22 cellular contexts compared by ENCODE assay signal in the genomic region with DNA sequence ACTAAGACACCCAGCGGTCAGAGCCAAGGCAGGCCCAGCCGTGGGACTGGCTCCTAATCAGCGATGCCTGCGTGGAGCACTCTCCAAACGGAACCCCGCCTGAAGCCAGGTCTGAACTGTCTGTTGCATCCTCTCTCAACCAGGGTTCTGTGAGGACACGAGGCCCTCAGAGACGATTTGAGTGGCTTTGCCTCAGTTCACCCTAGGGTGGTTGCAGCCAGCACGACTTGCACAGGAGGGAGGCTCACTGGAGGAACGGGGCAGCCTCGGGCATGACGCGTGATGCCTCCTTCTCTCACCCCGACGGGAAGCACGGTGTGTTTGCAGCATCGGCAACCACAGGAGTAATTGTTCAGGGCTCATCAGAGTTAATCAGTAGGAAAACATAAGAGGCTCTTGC.
"Had no signal": no experiment of that assay in that cellular context is flagged by ENCODE, and none has a peak within 500 bp of the region (broad histone marks: within the 10 kb centered on the region; RNA-seq: fewer than 3 reads in every experiment).

No MANE protein-coding gene starts in this region.

- H3K9me3 ChIP-seq: body of pancreas, mucosa of descending colon, neutrophil, sigmoid colon had no signal

- ATAC-seq: activated CD8-positive, alpha-beta memory T cell treated with anti-CD3 and anti-CD28 coated beads, Interleukin-2, amount 10 ng/mL, durations not matched to agents 7 days and 5 days; body of pancreas; foreskin keratinocyte; mucosa of descending colon; naive thymus-derived CD4-positive, alpha-beta T cell; stimulated activated memory B cell treated with anti-CD40 and anti-IgM and Interleukin-4, amounts not matched to agents 10 μg/mL and 1 μg/mL and 100 μg/mL, for 72 hours had no signal

- H3K27me3 Mint-ChIP-seq: activated CD4-positive, alpha-beta memory T cell treated with anti-CD3 and anti-CD28 coated beads, Interleukin-2, amount 10 ng/mL, durations not matched to agents 7 days and 5 days; activated CD8-positive, alpha-beta memory T cell treated with anti-CD3 and anti-CD28 coated beads, Interleukin-2, amount 10 ng/mL, durations not matched to agents 7 days and 5 days; activated naive CD8-positive, alpha-beta T cell treated with anti-CD3 and anti-CD28 coated beads, Interleukin-2, amount 10 ng/mL, durations not matched to agents 7 days and 5 days had no signal

- H3K36me3 ChIP-seq: neutrophil, sigmoid colon had no signal

- H3K9me3 Mint-ChIP-seq: activated B cell treated with CpG ODN at 0.5 μM for 24 hours; activated T-helper 2 cell treated with anti-CD3 and anti-CD28 coated beads, Interferon-gamma antibody, Interleukin-2, Interleukin-4, amounts not matched to agents 10 μg/mL and 5 μg/mL and 100 μg/mL, durations not matched to agents 14 hours and 24 hours and 36 hours; stimulated activated memory B cell treated with anti-CD40 and anti-IgM and Interleukin-4, amounts not matched to agents 10 μg/mL and 1 μg/mL and 100 μg/mL, for 72 hours had no signal

- H3K36me3 Mint-ChIP-seq: activated CD8-positive, alpha-beta memory T cell treated with anti-CD3 and anti-CD28 coated beads, Interleukin-2, amount 10 ng/mL, durations not matched to agents 7 days and 5 days; activated naive CD8-positive, alpha-beta T cell treated with anti-CD3 and anti-CD28 coated beads, Interleukin-2, amount 10 ng/mL, durations not matched to agents 7 days and 5 days; memory B cell; naive thymus-derived CD4-positive, alpha-beta T cell; stimulated activated memory B cell treated with anti-CD40 and anti-IgM and Interleukin-4, amounts not matched to agents 10 μg/mL and 1 μg/mL and 100 μg/mL, for 72 hours had no signal

- H3K27me3 ChIP-seq: body of pancreas, foreskin keratinocyte, neutrophil, sigmoid colon had no signal

- DNase-seq: activated B cell treated with CpG ODN at 0.5 μM for 24 hours; activated CD4-positive, alpha-beta memory T cell treated with anti-CD3 and anti-CD28 coated beads, Interleukin-2, amount 10 ng/mL, durations not matched to agents 7 days and 5 days; activated CD4-positive, alpha-beta T cell treated with anti-CD3 and anti-CD28 coated beads for 4 hours; activated CD8-positive, alpha-beta memory T cell treated with anti-CD3 and anti-CD28 coated beads, Interleukin-2, amount 10 ng/mL, durations not matched to agents 7 days and 5 days; activated naive CD4-positive, alpha-beta T cell treated with Interleukin-2 at 50 U/mL for 16 hours; activated naive CD8-positive, alpha-beta T cell treated with anti-CD3 and anti-CD28 coated beads, Interleukin-2, amount 10 ng/mL, durations not matched to agents 7 days and 5 days; amygdala; body of pancreas; dorsolateral prefrontal cortex; foreskin keratinocyte; kidney glomerular epithelial cell; mucosa of descending colon; naive thymus-derived CD4-positive, alpha-beta T cell; sigmoid colon; stimulated activated CD4-positive, alpha-beta T cell treated with anti-CD3 and anti-CD28 coated beads, Interleukin-4, amount 100 ng/mL, for 4 hours; T-helper 1 cell; T-helper 9 cell had no signal

- H3K4me3 ChIP-seq: body of pancreas, dorsolateral prefrontal cortex, mucosa of descending colon, sigmoid colon had no signal

- H3K4me3 Mint-ChIP-seq: activated B cell treated with CpG ODN at 0.5 μM for 24 hours; activated CD4-positive, alpha-beta memory T cell treated with anti-CD3 and anti-CD28 coated beads, Interleukin-2, amount 10 ng/mL, durations not matched to agents 7 days and 5 days; activated CD8-positive, alpha-beta memory T cell treated with anti-CD3 and anti-CD28 coated beads, Interleukin-2, amount 10 ng/mL, durations not matched to agents 7 days and 5 days; activated naive CD8-positive, alpha-beta T cell treated with anti-CD3 and anti-CD28 coated beads, Interleukin-2, amount 10 ng/mL, durations not matched to agents 7 days and 5 days; memory B cell; naive thymus-derived CD4-positive, alpha-beta T cell; stimulated activated memory B cell treated with anti-CD40 and anti-IgM and Interleukin-4, amounts not matched to agents 10 μg/mL and 1 μg/mL and 100 μg/mL, for 72 hours had no signal

- H3K27ac Mint-ChIP-seq: activated B cell treated with CpG ODN at 0.5 μM for 24 hours; activated CD4-positive, alpha-beta memory T cell treated with anti-CD3 and anti-CD28 coated beads, Interleukin-2, amount 10 ng/mL, durations not matched to agents 7 days and 5 days; activated CD8-positive, alpha-beta memory T cell treated with anti-CD3 and anti-CD28 coated beads, Interleukin-2, amount 10 ng/mL, durations not matched to agents 7 days and 5 days; activated naive CD8-positive, alpha-beta T cell treated with anti-CD3 and anti-CD28 coated beads, Interleukin-2, amount 10 ng/mL, durations not matched to agents 7 days and 5 days; activated T-helper 2 cell treated with anti-CD3 and anti-CD28 coated beads, Interferon-gamma antibody, Interleukin-2, Interleukin-4, amounts not matched to agents 10 μg/mL and 5 μg/mL and 100 μg/mL, durations not matched to agents 14 hours and 24 hours and 36 hours; memory B cell; naive thymus-derived CD4-positive, alpha-beta T cell; stimulated activated memory B cell treated with anti-CD40 and anti-IgM and Interleukin-4, amounts not matched to agents 10 μg/mL and 1 μg/mL and 100 μg/mL, for 72 hours had no signal

- H3K4me1 Mint-ChIP-seq: activated B cell treated with CpG ODN at 0.5 μM for 24 hours; activated CD4-positive, alpha-beta memory T cell treated with anti-CD3 and anti-CD28 coated beads, Interleukin-2, amount 10 ng/mL, durations not matched to agents 7 days and 5 days; activated CD8-positive, alpha-beta memory T cell treated with anti-CD3 and anti-CD28 coated beads, Interleukin-2, amount 10 ng/mL, durations not matched to agents 7 days and 5 days; activated naive CD8-positive, alpha-beta T cell treated with anti-CD3 and anti-CD28 coated beads, Interleukin-2, amount 10 ng/mL, durations not matched to agents 7 days and 5 days; memory B cell; stimulated activated memory B cell treated with anti-CD40 and anti-IgM and Interleukin-4, amounts not matched to agents 10 μg/mL and 1 μg/mL and 100 μg/mL, for 72 hours had no signal

- H3K9ac ChIP-seq: parathyroid adenoma had no signal

- H3K4me1 ChIP-seq: foreskin keratinocyte, parathyroid adenoma had no signal

- H3K27ac ChIP-seq: dorsolateral prefrontal cortex, foreskin keratinocyte, neutrophil, parathyroid adenoma, sigmoid colon had no signal
